In the genomic region with DNA sequence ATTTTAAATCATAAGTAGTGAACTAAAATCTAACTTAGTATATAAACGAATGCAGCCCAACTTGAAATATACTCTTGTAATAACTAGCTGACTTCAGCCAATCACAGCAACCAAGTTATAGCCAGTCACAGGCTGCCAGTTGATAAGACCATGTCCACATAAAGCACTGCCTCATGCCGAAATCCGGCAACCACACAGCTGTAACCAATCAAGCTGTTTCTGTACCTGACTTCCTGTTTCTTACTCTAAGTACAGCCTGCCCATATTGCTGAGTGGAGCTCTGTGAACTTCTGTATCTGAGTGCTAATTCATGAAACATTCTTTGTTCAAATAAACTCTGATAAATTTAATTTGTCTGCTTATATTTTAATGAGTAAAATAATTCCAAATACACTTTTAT, we compare ENCODE assay signal across 18 cellular contexts.
DNase-seq lines count a peak whose midpoint lies in the region; FAIRE-seq and TF ChIP-seq lines count a peak whose summit lies in the region.
"Had no signal": no experiment of that assay in that cellular context is flagged by ENCODE, and none has a peak within 500 bp of the region (broad histone marks: within the 10 kb centered on the region; RNA-seq: fewer than 3 reads in every experiment).

No MANE protein-coding gene starts in this region.

- no peak for TF ChIP-seq POLR2A in esophagus muscularis mucosa (IDR thresholded peaks at IDR 0.05; ENCODE audit: low read depth)

- no peak overlapping the region for H3K27ac ChIP-seq in OCI-LY3 (ENCODE audit: low read length)
- no peak overlapping the region for H3K27ac ChIP-seq in osteoblast (ENCODE audit: low read depth, low read length)
- H3K27ac ChIP-seq in esophagus muscularis mucosa (replicated peaks in 1 of 4): no peak overlapping the region
- H3K27ac ChIP-seq: SK-N-MC had no signal

- H3K4me2 ChIP-seq in OCI-LY3 (ENCODE audit: low read length): 0 out of 2 replicates have a peak overlapping the region, but pooled peaks have one; percentile 5
- H3K4me2 ChIP-seq in osteoblast (ENCODE audit: insufficient read depth, low read length): no peak overlapping the region

- intact Hi-C loops in esophagus muscularis mucosa (cut with DNase I): no loop called here

- WGBS in esophagus muscularis mucosa: 50% methylated on average over 3 of the region's 3 CpGs

- peak; percentile 3 for DNase-seq in HT1080 (ENCODE audit: low read depth)
- DNase-seq in amniotic epithelial cell (ENCODE audit: low read depth): peak; percentile 6
- DNase-seq in osteoblast (ENCODE audit: insufficient read length, low spot score, missing footprints): no peak
- no peak for DNase-seq in NCI-H226
- no peak for DNase-seq in GM19239 (ENCODE audit: insufficient read length, low spot score)
- no peak for DNase-seq in esophagus muscularis mucosa (ENCODE audit: extremely low spot score)
- DNase-seq: C1 segment of cervical spinal cord, COR-L47, DMS153, NCI-H1092 treated with DMSO at 0.1 percent for 48 hours, NCI-H1930, NCI-H2171 treated with DMSO at 0.1 percent for 48 hours, NCI-H510A, PC-3, T-helper 17 cell had no signal

- no peaks in the 10 kb centered on the region for H3K79me2 ChIP-seq in OCI-LY3 (ENCODE audit: low read length)
- H3K79me2 ChIP-seq in osteoblast (ENCODE audit: insufficient read depth, low read length): no peaks in the 10 kb centered on the region

- no peak for TF ChIP-seq EP300 in esophagus muscularis mucosa (IDR thresholded peaks at IDR 0.05)

- no peak for TF ChIP-seq CTCF in OCI-LY3 (IDR thresholded peaks at IDR 0.05; ENCODE audit: low read depth, low read length)
- no peak for TF ChIP-seq CTCF in osteoblast (IDR thresholded peaks at IDR 0.05; ENCODE audit: extremely low read depth, low read depth, low read length)
- no peak for TF ChIP-seq CTCF in esophagus muscularis mucosa (IDR thresholded peaks at IDR 0.05)

- H3K27me3 ChIP-seq in OCI-LY3 (ENCODE audit: low read depth, low read length) (no peaks in the 10 kb centered on the region), osteoblast (ENCODE audit: insufficient read depth, low read length) (no peaks in the 10 kb centered on the region), esophagus muscularis mucosa (no peaks in the 10 kb centered on the region)

- H3K9me3 ChIP-seq in OCI-LY3 (ENCODE audit: insufficient read depth, low read length) (0 out of 2 replicates have a peak, but pooled peaks cover 9% of the 10 kb centered on the region), osteoblast (ENCODE audit: low read depth, low read length) (no peaks in the 10 kb centered on the region), esophagus muscularis mucosa (no peaks in the 10 kb centered on the region)

- FAIRE-seq in GM19239 (lab: Jason Lieb, UNC): no peak
- FAIRE-seq: GM18507 had no signal

- H3K4me1 ChIP-seq in OCI-LY3 (ENCODE audit: low read length) (no peaks in the 10 kb centered on the region), osteoblast (ENCODE audit: insufficient read depth, low read length) (no peaks in the 10 kb centered on the region), esophagus muscularis mucosa (no peaks in the 10 kb centered on the region)

- no peaks in the 10 kb centered on the region for H3K36me3 ChIP-seq in OCI-LY3 (replicated peaks; ENCODE audit: low read depth, low read length)
- H3K36me3 ChIP-seq in osteoblast (ENCODE audit: insufficient read depth, low read length): no peaks in the 10 kb centered on the region
- no peaks in the 10 kb centered on the region for H3K36me3 ChIP-seq in esophagus muscularis mucosa

- H3K9ac ChIP-seq in OCI-LY3 (ENCODE audit: low read length): no peak overlapping the region

- H3K4me3 ChIP-seq in OCI-LY3 (ENCODE audit: low read length) (no peak overlapping the region), osteoblast (ENCODE audit: insufficient read depth, low read length) (no peak overlapping the region), esophagus muscularis mucosa (no peak overlapping the region)
- H3K4me3 ChIP-seq: SK-N-MC had no signal

- no peaks in the 10 kb centered on the region for H4K20me1 ChIP-seq in OCI-LY3 (ENCODE audit: insufficient read depth, low read length)
- H4K20me1 ChIP-seq in osteoblast (ENCODE audit: insufficient read depth, low read length): no peaks in the 10 kb centered on the region

- H2AFZ ChIP-seq in OCI-LY3 (ENCODE audit: low read depth, low read length): peak overlapping the region; percentile 89
- H2AFZ ChIP-seq in osteoblast (ENCODE audit: low read length): peak overlapping the region; percentile 65

Comparison
In these comparisons a context has a peak if more than half of its experiments do, and no peak if none do; other contexts are left out.
1. DNase-seq: peak in HT1080 (single experiment) and amniotic epithelial cell (single experiment); none in osteoblast (single experiment), NCI-H226 (single experiment), GM19239 (single experiment) and esophagus muscularis mucosa (single experiment).